Comparison of ENCODE assay signal across 8 cellular contexts in genomic region chr15:66851226-66852063, GRCh38.
DNase-seq lines count a peak whose midpoint lies in the region; ATAC-seq and TF ChIP-seq lines count a peak whose summit lies in the region.

No MANE protein-coding gene starts in this region.

- peak overlapping the region in 7 of 8 donors; percentile 23 to 85 (median 57) for H3K4me3 Mint-ChIP-seq in naive B cell

- H3K36me3 Mint-ChIP-seq in naive B cell: no peaks in the 10 kb centered on the region

- peak overlapping the region in 4 of 6 donors; percentile 8 to 80 (median 45) for H3K27ac Mint-ChIP-seq in naive B cell

- DNase-seq in HT-29 (ENCODE audit: low spot score) (peak; percentile 86), OCI-M1 (lab: John Stamatoyannopoulos, UW) (peak; percentile 90), activated T-cell treated with anti-CD3 and anti-CD28 coated beads for 24 hours (ENCODE audit: low read depth) (peak; percentile 74), naive B cell (peak; percentile 66)
- peak; percentile 64 for DNase-seq in stimulated activated CD8-positive, alpha-beta memory T cell treated with anti-CD3 and anti-CD28 coated beads, Interleukin-7, amount 100 ng/mL, for 24 hours (ENCODE audit: low read depth)

- peaks cover 13 to 18% (median 17%) of the 10 kb centered on the region in 3 donors for H3K4me1 Mint-ChIP-seq in naive B cell

- TF ChIP-seq CTCF in GM12874 (IDR thresholded peaks at IDR 0.05; ENCODE audit: insufficient read depth, low read depth, low read length): peak; percentile 97

- peaks cover 5 to 40% (median 32%) of the 10 kb centered on the region in 3 donors for H3K27me3 Mint-ChIP-seq in naive B cell

- ATAC-seq in esophagus mucosa (peak; percentile 92), naive B cell (ENCODE audit: low read depth in 2 of 2) (peak; percentile 97), GM19035 (IDR thresholded peaks at IDR 0.05; ENCODE audit: unreplicated experiment) (no peak)

- no peaks in the 10 kb centered on the region for H3K9me3 Mint-ChIP-seq in naive B cell
